10 cellular contexts compared by ENCODE assay signal in genomic region chr11:93663021-93663420, GRCh38. TPM values are rescaled to one million over a fixed set of nuclear protein-coding genes. Genes with fewer than 3 reads are reported as not detected.
DNase-seq lines count a peak whose midpoint lies in the region; ATAC-seq and TF ChIP-seq lines count a peak whose summit lies in the region.
"Had no signal": no experiment of that assay in that cellular context is flagged by ENCODE, and none has a peak within 500 bp of the region (broad histone marks: within the 10 kb centered on the region; RNA-seq: fewer than 3 reads in every experiment).

No MANE protein-coding gene starts in this region.

- H3K27me3 ChIP-seq in CD8-positive, alpha-beta T cell (ENCODE audit: insufficient read depth, low read length), result no peaks in the 10 kb centered on the region
- no peaks in the 10 kb centered on the region for H3K27me3 ChIP-seq in stomach

- H3K4me3 Mint-ChIP-seq in CD8-positive, alpha-beta T cell, result peak overlapping the region; percentile 42
- H3K4me3 Mint-ChIP-seq in activated CD4-positive, alpha-beta memory T cell treated with anti-CD3 and anti-CD28 coated beads, Interleukin-2, amount 10 ng/mL, durations not matched to agents 7 days and 5 days, result peak overlapping the region; percentile 87
- H3K4me3 Mint-ChIP-seq in naive B cell, result peak overlapping the region in 7 of 8 donors; percentile 18 to 86 (median 78)

- CTCF ChIA-PET in CD8-positive, alpha-beta T cell (lab: Charles Lee), result no interaction called here
- CTCF ChIA-PET in activated CD4-positive, alpha-beta memory T cell treated with anti-CD3 and anti-CD28 coated beads, Interleukin-2, amount 10 ng/mL, durations not matched to agents 7 days and 5 days (lab: Charles Lee), result interaction anchor here (0.7 to 1.4 kb wide), 3 partner anchors 9 to 78 kb away, joined by 3 to 5 read pairs (median 4); partner anchors contain the start of genes C11orf54 and TAF1D

- TF ChIP-seq EP300 in stomach (IDR thresholded peaks at IDR 0.05), result no peak

- H3K36me3 ChIP-seq in CD8-positive, alpha-beta T cell (ENCODE audit: insufficient read depth, low read length), result no peaks in the 10 kb centered on the region
- H3K36me3 ChIP-seq in stomach, result peaks cover 0 to 20% (median 19%) of the 10 kb centered on the region in 4 donors

- no peak for ATAC-seq in CD8-positive, alpha-beta T cell
- ATAC-seq in naive B cell (ENCODE audit: low read depth in 2 of 2) (no peak), GM18505 (IDR thresholded peaks at IDR 0.05; ENCODE audit: unreplicated experiment) (no peak)

- no peak for TF ChIP-seq CTCF in CD8-positive, alpha-beta T cell (IDR thresholded peaks at IDR 0.05)
- TF ChIP-seq CTCF in HFF-Myc (IDR thresholded peaks at IDR 0.05; ENCODE audit: low read depth, low read length, missing control alignments), result no peak
- no peak for TF ChIP-seq CTCF in stomach (IDR thresholded peaks at IDR 0.05)

- H3K36me3 Mint-ChIP-seq in CD8-positive, alpha-beta T cell, result peaks cover 17% of the 10 kb centered on the region
- peaks cover 35% of the 10 kb centered on the region for H3K36me3 Mint-ChIP-seq in activated CD4-positive, alpha-beta memory T cell treated with anti-CD3 and anti-CD28 coated beads, Interleukin-2, amount 10 ng/mL, durations not matched to agents 7 days and 5 days (ENCODE audit: low read depth)
- H3K36me3 Mint-ChIP-seq in naive B cell, result peaks cover 5 to 8% of the 10 kb centered on the region in 2 donors

- TF ChIP-seq POLR2A in stomach (IDR thresholded peaks at IDR 0.05) (no peak), GM18505 (IDR thresholded peaks at IDR 0.05; ENCODE audit: borderline replicate concordance, extremely low read depth, insufficient read depth, insufficient read length) (no peak)

- H3K27me3 Mint-ChIP-seq in CD8-positive, alpha-beta T cell (ENCODE audit: low read depth), result no peaks in the 10 kb centered on the region
- no peaks in the 10 kb centered on the region for H3K27me3 Mint-ChIP-seq in activated CD4-positive, alpha-beta memory T cell treated with anti-CD3 and anti-CD28 coated beads, Interleukin-2, amount 10 ng/mL, durations not matched to agents 7 days and 5 days
- H3K27me3 Mint-ChIP-seq in naive B cell, result peaks cover 0 to 5% (median 0%) of the 10 kb centered on the region in 3 donors

- H3K9me3 ChIP-seq in CD8-positive, alpha-beta T cell (ENCODE audit: low read length), result no peaks in the 10 kb centered on the region
- no peaks in the 10 kb centered on the region for H3K9me3 ChIP-seq in stomach

- intact Hi-C loops in CD8-positive, alpha-beta T cell (cut with DNase I, micrococcal nuclease), result loop anchor here in 1 of 2 experiments (5.0 kb wide), 2 partner anchors 119 to 829 kb away; partner anchors contain the start of genes ANKRD49, MED17 and MRE11
- intact Hi-C loops in stomach (cut with DNase I; ENCODE audit: low total_unique reads), result no loop called here

- POLR2A ChIA-PET in CD8-positive, alpha-beta T cell (lab: Charles Lee), result interaction anchor here (1.2 kb wide), 1 partner anchor 18 kb away, joined by 3 read pairs; no protein-coding TSS in a partner anchor
- POLR2A ChIA-PET in activated CD4-positive, alpha-beta memory T cell treated with anti-CD3 and anti-CD28 coated beads, Interleukin-2, amount 10 ng/mL, durations not matched to agents 7 days and 5 days (lab: Charles Lee), result interaction anchor here (1.2 to 2.4 kb wide), 4 partner anchors 9 to 121 kb away, joined by 3 to 9 read pairs (median 6); partner anchors contain the start of genes C11orf54, MED17 and TAF1D

- H3K4me3 ChIP-seq in CD8-positive, alpha-beta T cell (ENCODE audit: low read depth, low read length), result no peak overlapping the region
- peak overlapping the region; percentile 89 for H3K4me3 ChIP-seq in HFF-Myc (replicated peaks; ENCODE audit: low read depth, low read length)
- no peak overlapping the region for H3K4me3 ChIP-seq in stomach

- no peaks in the 10 kb centered on the region for H3K9me3 Mint-ChIP-seq in CD8-positive, alpha-beta T cell
- H3K9me3 Mint-ChIP-seq in activated CD4-positive, alpha-beta memory T cell treated with anti-CD3 and anti-CD28 coated beads, Interleukin-2, amount 10 ng/mL, durations not matched to agents 7 days and 5 days, result no peaks in the 10 kb centered on the region
- no peaks in the 10 kb centered on the region for H3K9me3 Mint-ChIP-seq in naive B cell

- no peak overlapping the region for H3K27ac ChIP-seq in CD8-positive, alpha-beta T cell (ENCODE audit: low read depth, low read length)
- H3K27ac ChIP-seq in stomach, result no peak overlapping the region

- H3K4me1 Mint-ChIP-seq in CD8-positive, alpha-beta T cell (ENCODE audit: low read depth), result peaks cover 38% of the 10 kb centered on the region
- H3K4me1 Mint-ChIP-seq in activated CD4-positive, alpha-beta memory T cell treated with anti-CD3 and anti-CD28 coated beads, Interleukin-2, amount 10 ng/mL, durations not matched to agents 7 days and 5 days, result peaks cover 61% of the 10 kb centered on the region
- H3K4me1 Mint-ChIP-seq in naive B cell, result peaks cover 16 to 42% (median 34%) of the 10 kb centered on the region in 3 donors

- peak overlapping the region; percentile 56 for H3K27ac Mint-ChIP-seq in CD8-positive, alpha-beta T cell
- peak overlapping the region; percentile 48 for H3K27ac Mint-ChIP-seq in activated CD4-positive, alpha-beta memory T cell treated with anti-CD3 and anti-CD28 coated beads, Interleukin-2, amount 10 ng/mL, durations not matched to agents 7 days and 5 days
- H3K27ac Mint-ChIP-seq in naive B cell, result peak overlapping the region in 5 of 6 donors; percentile 18 to 95 (median 37)

- 56 to 82% (median 64%) methylated on average over 3 of the region's 3 CpGs for WGBS in stomach, 5 donors

- DNase-seq in CD8-positive, alpha-beta T cell, result no peak
- no peak for DNase-seq in HFF-Myc (ENCODE audit: extremely low read depth, low read depth)
- no peak for DNase-seq in activated CD4-positive, alpha-beta memory T cell treated with anti-CD3 and anti-CD28 coated beads, Interleukin-2, amount 10 ng/mL, durations not matched to agents 7 days and 5 days
- no peak for DNase-seq in naive B cell
- no peak for DNase-seq in NOMO-1 treated with dmso at 0.1 percent for 144 hours (lab: John Stamatoyannopoulos, UW; ENCODE audit: unreplicated experiment)
- DNase-seq in stomach, result no peak
- DNase-seq in stimulated activated CD4-positive, alpha-beta T cell treated with anti-CD3 and anti-CD28 coated beads, Interleukin-12 subunit alpha, Interleukin-12 subunit beta, amount 100 ng/mL, for 4 hours, result no peak
- DNase-seq: effector CD4-positive, alpha-beta T cell; NCI-H1417 had no signal

- peaks cover 6% of the 10 kb centered on the region for H3K4me1 ChIP-seq in CD8-positive, alpha-beta T cell (ENCODE audit: insufficient read depth, low read length)
- H3K4me1 ChIP-seq in stomach, result peaks cover 6 to 23% (median 12%) of the 10 kb centered on the region in 4 donors

RNA-seq across cellular contexts. Expression of gene CEP295, which starts 1.5 kb away (rescaled TPM):
- 1 to 10 TPM; 7.9 TPM for total RNA-seq in CD8-positive, alpha-beta T cell
- 10 to 100 TPM; 23.0 to 25.7 TPM for total RNA-seq in activated CD4-positive, alpha-beta memory T cell treated with anti-CD3 and anti-CD28 coated beads, Interleukin-2, amount 10 ng/mL, durations not matched to agents 7 days and 5 days
- 1 to 10 TPM in 5 of 6 donors, under 1 TPM in 1; 0.18 to 4.2 (median 2.3) TPM for polyA plus RNA-seq in naive B cell (ENCODE audit: low read depth in 6 of 6)
- total RNA-seq in stomach, result 10 to 100 TPM in 4 of 5 donors, 1 to 10 TPM in 1; 4.6 to 69.4 (median 29.2) TPM
- polyA plus RNA-seq in stomach, result 1 to 10 TPM; 1.8 to 6.9 (median 4.3) TPM
